In the genomic region with DNA sequence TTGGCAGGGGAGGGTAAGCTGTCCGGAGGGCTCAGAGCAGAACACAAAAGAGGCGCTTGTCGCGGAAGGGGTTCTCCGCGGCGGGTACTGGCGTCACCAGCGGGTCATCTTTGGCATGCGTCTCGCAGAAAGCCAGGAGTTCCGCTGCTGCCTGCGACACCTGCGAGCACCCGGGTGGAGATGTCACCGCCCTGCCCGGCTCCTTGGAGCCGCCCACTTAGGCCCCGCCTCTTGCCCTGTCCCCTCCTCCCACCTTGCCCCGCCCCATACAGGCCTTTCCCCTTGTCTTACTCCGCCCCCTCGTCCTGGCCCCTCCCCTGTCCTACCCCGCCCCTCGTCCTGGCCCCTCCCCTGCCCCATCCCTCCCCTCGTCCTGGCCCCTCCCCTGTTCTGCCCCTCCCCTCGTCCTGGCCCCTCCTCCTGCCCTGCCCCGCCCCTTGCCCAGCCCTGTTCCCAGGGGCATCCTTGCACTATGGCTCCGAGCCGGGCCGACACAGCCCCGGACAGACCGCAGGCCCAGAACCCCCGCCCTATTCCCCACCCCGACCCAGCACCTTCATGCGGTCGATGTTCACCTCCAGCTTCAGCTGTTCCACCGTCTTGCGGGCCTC, we compare ENCODE assay signal across 8 cellular contexts. TPM values are rescaled to one million over a fixed set of nuclear protein-coding genes. Genes with fewer than 3 reads are reported as not detected.
DNase-seq lines count a peak whose midpoint lies in the region; ATAC-seq, FAIRE-seq and TF ChIP-seq lines count a peak whose summit lies in the region.

No MANE protein-coding gene starts in this region.

- H3K27ac ChIP-seq in right atrium auricular region = peak overlapping the region in 1 of 2 donors; percentile 16

- no peak for TF ChIP-seq CTCF in AG09319 (IDR thresholded peaks at IDR 0.05; ENCODE audit: low read depth, low read length)
- no peak for TF ChIP-seq CTCF in right atrium auricular region (IDR thresholded peaks at IDR 0.05)

- FAIRE-seq in GM19239 (lab: Jason Lieb, UNC) = peak; percentile 94

- H3K9me3 ChIP-seq in right atrium auricular region = no peaks in the 10 kb centered on the region

- peak overlapping the region; percentile 23 to 48 for H3K4me3 ChIP-seq in right atrium auricular region

- peaks cover 0 to 59% of the 10 kb centered on the region in 2 donors for H3K4me1 ChIP-seq in right atrium auricular region

- no peaks in the 10 kb centered on the region for H3K36me3 ChIP-seq in right atrium auricular region

- no peak for ATAC-seq in HG03045 (IDR thresholded peaks at IDR 0.05; ENCODE audit: unreplicated experiment)

- no peaks in the 10 kb centered on the region for H3K27me3 ChIP-seq in right atrium auricular region

- DNase-seq in AG09319 (ENCODE audit: extremely low read depth, low read depth) = peak; percentile 77
- peak; percentile 78 for DNase-seq in GM19239 (ENCODE audit: insufficient read length, low spot score)
- DNase-seq in LHCN-M2 (ENCODE audit: low read depth) = peak; percentile 69
- DNase-seq in T-helper 1 cell = peak; percentile 86 to 96 (median 94)
- DNase-seq in amniotic epithelial cell (ENCODE audit: low read depth) = peak; percentile 88
- DNase-seq in right atrium auricular region (ENCODE audit: low spot score) = peak; percentile 72
- DNase-seq in retina = peak; percentile 61

RNA-seq across cellular contexts. Expression of gene GNG8, which starts 1.9 kb away (rescaled TPM):
- not detected in 2 replicates for total RNA-seq in LHCN-M2 (2014; rRNA removed)
- not detected for polyA plus RNA-seq in LHCN-M2 (2012)
- total RNA-seq in right atrium auricular region = not detected

RNA-seq across cellular contexts. Expression of gene PTGIR, which starts 9.3 kb away (rescaled TPM):
- total RNA-seq in LHCN-M2 (2014; rRNA removed) (not detected in 2 replicates), right atrium auricular region (10 to 100 TPM in 1 of 2 donors, 1 to 10 TPM in 1; 7.0 to 20.6 TPM)
- polyA plus RNA-seq in LHCN-M2 (2012) = 0.06 TPM

RNA-seq across cellular contexts. Expression of gene DACT3, which starts 26.8 kb away (rescaled TPM):
- 1.7 and 1.8 TPM in 2 replicates for total RNA-seq in LHCN-M2 (2014; rRNA removed)
- 1.6 TPM for polyA plus RNA-seq in LHCN-M2 (2012)
- 10 to 100 TPM; 23.5 to 25.9 TPM for total RNA-seq in right atrium auricular region

RNA-seq across cellular contexts. Expression of gene CALM3, which starts 33.0 kb away (rescaled TPM):
- total RNA-seq in LHCN-M2 (2014; rRNA removed) (247 and 279 TPM in 2 replicates), right atrium auricular region (100 to 1,000 TPM; 210 to 296 TPM)
- polyA plus RNA-seq in LHCN-M2 (2012) = 387 TPM
